ENCODE assay signal across 15 cellular contexts in genomic region chr22:38481162-38481870, GRCh38. TPM values are rescaled to one million over a fixed set of nuclear protein-coding genes. Genes with fewer than 3 reads are reported as not detected.
DNase-seq lines count a peak whose midpoint lies in the region; ATAC-seq and TF ChIP-seq lines count a peak whose summit lies in the region.
"Had no signal": no experiment of that assay in that cellular context is flagged by ENCODE, and none has a peak within 500 bp of the region (broad histone marks: within the 10 kb centered on the region; RNA-seq: fewer than 3 reads in every experiment).

No MANE protein-coding gene starts in this region.

- no peaks in the 10 kb centered on the region for H3K27me3 Mint-ChIP-seq in activated CD4-positive, alpha-beta memory T cell treated with anti-CD3 and anti-CD28 coated beads, Interleukin-2, amount 10 ng/mL, durations not matched to agents 7 days and 5 days
- H3K27me3 Mint-ChIP-seq in stimulated activated naive B cell treated with anti-CD40 and anti-IgM and Interleukin-4, amounts not matched to agents 10 μg/mL and 1 μg/mL and 100 μg/mL, for 72 hours: no peaks in the 10 kb centered on the region

- peak overlapping the region; percentile 33 for H3K27ac Mint-ChIP-seq in activated CD4-positive, alpha-beta memory T cell treated with anti-CD3 and anti-CD28 coated beads, Interleukin-2, amount 10 ng/mL, durations not matched to agents 7 days and 5 days
- H3K27ac Mint-ChIP-seq in stimulated activated naive B cell treated with anti-CD40 and anti-IgM and Interleukin-4, amounts not matched to agents 10 μg/mL and 1 μg/mL and 100 μg/mL, for 72 hours: peak overlapping the region; percentile 27

- H3K27ac ChIP-seq in cardiac muscle cell (peak overlapping the region; percentile 21), right atrium auricular region (no peak overlapping the region)
- H3K27ac ChIP-seq: prostate gland, uterus had no signal

- no peak overlapping the region for H3K4me3 Mint-ChIP-seq in activated CD4-positive, alpha-beta memory T cell treated with anti-CD3 and anti-CD28 coated beads, Interleukin-2, amount 10 ng/mL, durations not matched to agents 7 days and 5 days
- no peak overlapping the region for H3K4me3 Mint-ChIP-seq in stimulated activated naive B cell treated with anti-CD40 and anti-IgM and Interleukin-4, amounts not matched to agents 10 μg/mL and 1 μg/mL and 100 μg/mL, for 72 hours

- H3K4me1 ChIP-seq in cardiac muscle cell (ENCODE audit: low read depth) (no peaks in the 10 kb centered on the region), right atrium auricular region (no peaks in the 10 kb centered on the region)
- H3K4me1 ChIP-seq: prostate gland, uterus had no signal

- H3K36me3 ChIP-seq in cardiac muscle cell (peaks cover 50% of the 10 kb centered on the region), right atrium auricular region (peaks cover 70% of the 10 kb centered on the region)
- H3K36me3 ChIP-seq: uterus had no signal

- peaks cover 64% of the 10 kb centered on the region for H3K36me3 Mint-ChIP-seq in activated CD4-positive, alpha-beta memory T cell treated with anti-CD3 and anti-CD28 coated beads, Interleukin-2, amount 10 ng/mL, durations not matched to agents 7 days and 5 days (ENCODE audit: low read depth)
- peaks cover 34 to 46% of the 10 kb centered on the region in 2 donors for H3K36me3 Mint-ChIP-seq in stimulated activated naive B cell treated with anti-CD40 and anti-IgM and Interleukin-4, amounts not matched to agents 10 μg/mL and 1 μg/mL and 100 μg/mL, for 72 hours

- H3K9me3 ChIP-seq in cardiac muscle cell (ENCODE audit: low read depth) (no peaks in the 10 kb centered on the region), right atrium auricular region (no peaks in the 10 kb centered on the region)
- H3K9me3 ChIP-seq: prostate gland, uterus had no signal

- POLR2A ChIA-PET in activated CD4-positive, alpha-beta memory T cell treated with anti-CD3 and anti-CD28 coated beads, Interleukin-2, amount 10 ng/mL, durations not matched to agents 7 days and 5 days (lab: Charles Lee): interaction anchor here (0.6 to 6.3 kb wide), 13 partner anchors 9 to 848 kb away, joined by 3 to 31 read pairs (median 3); partner anchors contain the start of genes DMC1 and KDELR3

- CTCF ChIA-PET in activated CD4-positive, alpha-beta memory T cell treated with anti-CD3 and anti-CD28 coated beads, Interleukin-2, amount 10 ng/mL, durations not matched to agents 7 days and 5 days (lab: Charles Lee): interaction anchor here (0.6 to 1.5 kb wide), 4 partner anchors 12 to 447 kb away, joined by 3 read pairs; no protein-coding TSS in a partner anchor

- H3K27me3 ChIP-seq in cardiac muscle cell: no peaks in the 10 kb centered on the region
- no peaks in the 10 kb centered on the region for H3K27me3 ChIP-seq in right atrium auricular region
- H3K27me3 ChIP-seq: uterus had no signal

- H3K9me3 Mint-ChIP-seq in activated CD4-positive, alpha-beta memory T cell treated with anti-CD3 and anti-CD28 coated beads, Interleukin-2, amount 10 ng/mL, durations not matched to agents 7 days and 5 days: no peaks in the 10 kb centered on the region
- H3K9me3 Mint-ChIP-seq in stimulated activated naive B cell treated with anti-CD40 and anti-IgM and Interleukin-4, amounts not matched to agents 10 μg/mL and 1 μg/mL and 100 μg/mL, for 72 hours: no peaks in the 10 kb centered on the region

- H3K4me3 ChIP-seq in cardiac muscle cell: no peak overlapping the region
- H3K4me3 ChIP-seq in right atrium auricular region: no peak overlapping the region
- H3K4me3 ChIP-seq: prostate gland, uterus had no signal

- no peak for ATAC-seq in left lobe of liver
- no peak for ATAC-seq in stimulated activated naive B cell treated with anti-CD40 and anti-IgM and Interleukin-4, amounts not matched to agents 10 μg/mL and 1 μg/mL and 100 μg/mL, for 72 hours (replicated peaks)
- no peak for ATAC-seq in GM18873 (IDR thresholded peaks at IDR 0.05; ENCODE audit: low FRiP score, unreplicated experiment)

- no peak for DNase-seq in cardiac muscle cell (ENCODE audit: low read depth in 1 of 2, low spot score in 1 of 2)
- DNase-seq in right atrium auricular region (ENCODE audit: low spot score): no peak
- no peak for DNase-seq in activated CD4-positive, alpha-beta memory T cell treated with anti-CD3 and anti-CD28 coated beads, Interleukin-2, amount 10 ng/mL, durations not matched to agents 7 days and 5 days
- peak; percentile 35 for DNase-seq in left lobe of liver (ENCODE audit: low spot score)
- DNase-seq in stimulated activated naive B cell treated with anti-CD40 and anti-IgM and Interleukin-4, amounts not matched to agents 10 μg/mL and 1 μg/mL and 100 μg/mL, for 72 hours: no peak
- DNase-seq in amniotic stem cell (lab: John Stamatoyannopoulos, UW): no peak
- no peak for DNase-seq in AG20443 (ENCODE audit: low spot score)
- DNase-seq: mesendoderm; NCI-H1930; stimulated activated CD4-positive, alpha-beta T cell treated with anti-CD3 and anti-CD28 coated beads, Interleukin-2, amount 100 ng/mL, for 24 hours; T-helper 2 cell; uterus had no signal

- peaks cover 7% of the 10 kb centered on the region for H3K4me1 Mint-ChIP-seq in activated CD4-positive, alpha-beta memory T cell treated with anti-CD3 and anti-CD28 coated beads, Interleukin-2, amount 10 ng/mL, durations not matched to agents 7 days and 5 days
- H3K4me1 Mint-ChIP-seq in stimulated activated naive B cell treated with anti-CD40 and anti-IgM and Interleukin-4, amounts not matched to agents 10 μg/mL and 1 μg/mL and 100 μg/mL, for 72 hours: peaks cover 1 to 6% of the 10 kb centered on the region in 2 donors

- TF ChIP-seq CTCF in cardiac muscle cell (IDR thresholded peaks at IDR 0.05; ENCODE audit: low read depth, low read length) (no peak), right atrium auricular region (IDR thresholded peaks at IDR 0.05) (no peak)

RNA-seq across cellular contexts. Expression of gene KDELR3, which starts 13.4 kb away (rescaled TPM):
- total RNA-seq in cardiac muscle cell: 13.1 and 19.7 TPM in 2 replicates
- polyA plus RNA-seq in cardiac muscle cell: 21.8 and 26.5 TPM in 2 replicates
- 1 to 10 TPM; 8.0 to 9.2 TPM for total RNA-seq in right atrium auricular region
- total RNA-seq in activated CD4-positive, alpha-beta memory T cell treated with anti-CD3 and anti-CD28 coated beads, Interleukin-2, amount 10 ng/mL, durations not matched to agents 7 days and 5 days: under 1 TPM; 0.75 to 0.88 TPM
- total RNA-seq in left lobe of liver: 15.2 TPM

RNA-seq across cellular contexts. Expression of gene DDX17, which starts 24.8 kb away (rescaled TPM):
- 682 and 855 TPM in 2 replicates for total RNA-seq in cardiac muscle cell
- polyA plus RNA-seq in cardiac muscle cell: 53.7 and 60.4 TPM in 2 replicates
- total RNA-seq in right atrium auricular region: 100 to 1,000 TPM; 161 to 178 TPM
- 100 to 1,000 TPM; 511 to 521 TPM for total RNA-seq in activated CD4-positive, alpha-beta memory T cell treated with anti-CD3 and anti-CD28 coated beads, Interleukin-2, amount 10 ng/mL, durations not matched to agents 7 days and 5 days
- total RNA-seq in left lobe of liver: 174 TPM

RNA-seq across cellular contexts. Expression of gene KCNJ4, which starts 26.3 kb away (rescaled TPM):
- total RNA-seq in cardiac muscle cell (19.3 and 27.5 TPM in 2 replicates), right atrium auricular region (10 to 100 TPM in 1 of 2 donors, 1 to 10 TPM in 1; 7.0 to 36.7 TPM), left lobe of liver (not detected)
- polyA plus RNA-seq in cardiac muscle cell: 3.2 and 4.9 TPM in 2 replicates
- not detected for total RNA-seq in activated CD4-positive, alpha-beta memory T cell treated with anti-CD3 and anti-CD28 coated beads, Interleukin-2, amount 10 ng/mL, durations not matched to agents 7 days and 5 days
- polyA plus RNA-seq: BJ had no signal
